ENCODE assay signal across 10 cellular contexts in genomic region chr5:16713386-16713928, GRCh38.
DNase-seq lines count a peak whose midpoint lies in the region; TF ChIP-seq lines count a peak whose summit lies in the region.
"Had no signal": no experiment of that assay in that cellular context is flagged by ENCODE, and none has a peak within 500 bp of the region (broad histone marks: within the 10 kb centered on the region; RNA-seq: fewer than 3 reads in every experiment).

No MANE protein-coding gene starts in this region.

- H3K9me3 ChIP-seq in suprapubic skin (no peaks in the 10 kb centered on the region), Peyer's patch (no peaks in the 10 kb centered on the region)

- DNase-seq in DMS 273 (lab: John Stamatoyannopoulos, UW; ENCODE audit: unreplicated experiment) (peak; percentile 34), DMS 273 treated with DMSO at 0.1 percent for 48 hours (lab: John Stamatoyannopoulos, UW) (no peak), dermis blood vessel endothelial cell (peak; percentile 80), islet precursor cell (peak; percentile 87), suprapubic skin (ENCODE audit: low spot score in 2 of 2) (no peak), HCEC 1CT (no peak), Peyer's patch (no peak), D341Med (ENCODE audit: low spot score) (no peak)
- DNase-seq: T-helper 2 cell had no signal

- peaks cover 23% of the 10 kb centered on the region for H3K36me3 ChIP-seq in suprapubic skin
- peaks cover 0 to 26% (median 0%) of the 10 kb centered on the region in 3 donors for H3K36me3 ChIP-seq in Peyer's patch

- H3K27ac ChIP-seq in suprapubic skin = no peak overlapping the region
- no peak overlapping the region for H3K27ac ChIP-seq in Peyer's patch
- H3K27ac ChIP-seq: 22Rv1 had no signal

- no peaks in the 10 kb centered on the region for H3K27me3 ChIP-seq in suprapubic skin
- no peaks in the 10 kb centered on the region for H3K27me3 ChIP-seq in Peyer's patch

- TF ChIP-seq POLR2A in suprapubic skin (IDR thresholded peaks at IDR 0.05) (no peak), Peyer's patch (IDR thresholded peaks at IDR 0.05) (no peak)

- no peak for TF ChIP-seq EP300 in suprapubic skin (IDR thresholded peaks at IDR 0.05)

- no peak for TF ChIP-seq CTCF in suprapubic skin (IDR thresholded peaks at IDR 0.05)
- no peak for TF ChIP-seq CTCF in Peyer's patch (IDR thresholded peaks at IDR 0.05)

- H3K4me1 ChIP-seq in suprapubic skin (no peaks in the 10 kb centered on the region), Peyer's patch (peaks cover 0 to 2% (median 0%) of the 10 kb centered on the region in 4 donors)

- H3K4me3 ChIP-seq in suprapubic skin (peak overlapping the region; percentile 26), Peyer's patch (peak overlapping the region in 1 of 4 donors; percentile 24)

- WGBS in suprapubic skin = 44% methylated on average over 14 of the region's 14 CpGs

Comparison
In these comparisons a context has a peak if more than half of its experiments do, and no peak if none do; other contexts are left out.
1. DNase-seq: peak in DMS 273 (single experiment), dermis blood vessel endothelial cell (single experiment) and islet precursor cell (single experiment); none in DMS 273 treated with DMSO at 0.1 percent for 48 hours (single experiment), suprapubic skin (0 of 2), HCEC 1CT (single experiment), Peyer's patch (0 of 3) and D341Med (single experiment).